Comparison of ENCODE assay signal across 8 cellular contexts in the genomic region with DNA sequence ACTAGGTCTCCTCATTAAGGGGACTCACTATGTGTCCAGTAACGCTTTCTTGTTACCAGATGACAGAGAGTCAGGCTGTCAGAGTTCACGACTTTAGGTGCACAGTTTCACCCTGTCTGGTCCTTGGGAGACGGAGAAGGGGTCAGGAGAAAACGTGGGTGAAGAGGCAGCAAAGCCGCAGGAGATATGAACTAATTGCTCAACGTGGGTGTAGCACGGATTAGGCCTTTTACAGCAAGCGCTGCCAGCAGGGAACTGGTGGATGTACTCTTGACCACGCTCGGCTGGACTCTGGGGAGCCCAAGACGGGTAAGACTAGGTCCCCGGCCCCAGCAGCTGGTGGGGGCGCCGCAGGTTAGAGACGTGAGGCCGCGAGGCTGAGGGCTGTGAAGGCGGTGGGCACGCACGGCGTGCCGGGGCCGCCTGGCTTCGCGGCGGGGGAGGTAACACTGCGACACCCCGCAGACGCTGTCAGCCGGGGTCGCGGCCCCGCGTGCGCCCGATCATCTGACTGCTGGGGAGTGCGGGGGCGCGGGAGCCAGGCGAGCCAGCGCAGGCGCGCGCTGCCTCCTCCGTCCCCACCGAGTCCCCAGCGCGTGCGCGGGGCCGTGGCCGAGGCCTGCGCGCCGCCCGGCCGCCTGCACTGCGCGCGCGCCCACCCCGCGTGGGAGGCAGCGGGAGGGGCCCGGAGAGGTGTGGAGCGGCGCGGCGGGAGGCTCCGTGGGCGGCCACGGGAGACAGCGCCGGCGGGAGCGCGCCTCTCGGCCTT. TPM values are rescaled to one million over a fixed set of nuclear protein-coding genes. Genes with fewer than 3 reads are reported as not detected.
DNase-seq lines count a peak whose midpoint lies in the region; ATAC-seq, FAIRE-seq and TF ChIP-seq lines count a peak whose summit lies in the region.

TSS of gene CLIP4 (plus strand) at position 575 of the 769 bp plus-strand sequence. CDS start 5,974 bp downstream, outside the sequence.

- no peak for TF ChIP-seq CTCF in A549 (IDR thresholded peaks at IDR 0.05)

- no peaks in the 10 kb centered on the region for H3K9me3 Mint-ChIP-seq in activated CD4-positive, alpha-beta T cell treated with anti-CD3 and anti-CD28 coated beads for 36 hours (ENCODE audit: low read depth)

- peaks cover 5% of the 10 kb centered on the region for H3K27me3 Mint-ChIP-seq in activated CD4-positive, alpha-beta T cell treated with anti-CD3 and anti-CD28 coated beads for 36 hours

- H3K27ac ChIP-seq in A549: peak within 1 kb of the TSS; percentile 98 to 99

- no peak for FAIRE-seq in A549 (lab: Jason Lieb, UNC)

- no peaks in the 10 kb centered on the region for H3K9me3 ChIP-seq in A549

- H3K4me1 Mint-ChIP-seq in activated CD4-positive, alpha-beta T cell treated with anti-CD3 and anti-CD28 coated beads for 36 hours: peaks cover 43% of the 10 kb centered on the region

- ATAC-seq in A549 (peak; percentile 59 to 64), GM19025 (IDR thresholded peaks at IDR 0.05; ENCODE audit: low read depth, unreplicated experiment) (peak; percentile 58)
- ATAC-seq in activated CD4-positive, alpha-beta T cell treated with anti-CD3 and anti-CD28 coated beads for 36 hours: peak; percentile 50

- H3K4me3 ChIP-seq in A549: peak within 1 kb of the TSS; percentile 79

- intact Hi-C loops in activated CD4-positive, alpha-beta T cell treated with anti-CD3 and anti-CD28 coated beads for 36 hours (cut with DNase I, micrococcal nuclease): loop anchor here (1.0 to 10.0 kb wide), 7 partner anchors 100 to 1223 kb away; partner anchors contain the start of genes BABAM2 (in 1 of the 2), FOSL2 (in 1 of the 2), PPP1CB (in 1 of the 2) and RBKS (in 1 of the 2)

- peaks cover 3% of the 10 kb centered on the region for H3K36me3 Mint-ChIP-seq in activated CD4-positive, alpha-beta T cell treated with anti-CD3 and anti-CD28 coated beads for 36 hours (ENCODE audit: low read depth)

- peaks cover 74% of the 10 kb centered on the region for H3K4me1 ChIP-seq in A549

- TF ChIP-seq RAD21 in A549 (conservative IDR thresholded peaks at IDR 0.05 in 1 of 2, IDR thresholded peaks at IDR 0.05 in 1 of 2): no peak

- peak; percentile 58 for TF ChIP-seq POLR2A in A549 (IDR thresholded peaks at IDR 0.05; ENCODE audit: low read length)

- WGBS in A549 (ENCODE audit: missing lambda C conversion rate): 3% methylated on average over 48 of the region's 78 CpGs

- no peak for TF ChIP-seq EP300 in A549 (IDR thresholded peaks at IDR 0.05)

- H3K4me2 ChIP-seq in A549: peak within 1 kb of the TSS; percentile 83

- CTCF ChIA-PET in A549 (lab: Yijun Ruan, JAX): interaction anchor here (1.1 to 6.5 kb wide), 3 partner anchors 9 to 20 kb away, joined by 3 to 36 read pairs (median 4); no protein-coding TSS in a partner anchor
- CTCF ChIA-PET in activated CD4-positive, alpha-beta T cell treated with anti-CD3 and anti-CD28 coated beads for 36 hours (lab: Charles Lee): no interaction called here

- peak within 1 kb of the TSS; percentile 90 for H3K4me3 Mint-ChIP-seq in activated CD4-positive, alpha-beta T cell treated with anti-CD3 and anti-CD28 coated beads for 36 hours

- H3K27ac Mint-ChIP-seq in activated CD4-positive, alpha-beta T cell treated with anti-CD3 and anti-CD28 coated beads for 36 hours: peak within 1 kb of the TSS; percentile 96

- POLR2A ChIA-PET in A549 (lab: Yijun Ruan, JAX): interaction anchor here (9.0 kb wide), 1 partner anchor 15 kb away, joined by 122 read pairs; no protein-coding TSS in a partner anchor
- POLR2A ChIA-PET in activated CD4-positive, alpha-beta T cell treated with anti-CD3 and anti-CD28 coated beads for 36 hours (lab: Charles Lee): interaction anchor here (1.8 kb wide), 1 partner anchor 15 kb away, joined by 9 read pairs; no protein-coding TSS in a partner anchor

- DNase-seq in A549 (ENCODE audit: low read depth in 1 of 2, low spot score in 1 of 2) (peak; percentile 38 to 53), HT-29 (ENCODE audit: low spot score) (peak; percentile 54), cerebellum (ENCODE audit: low spot score) (peak; percentile 86), kidney tubule cell (ENCODE audit: low spot score) (peak; percentile 54), NCI-H774 (lab: John Stamatoyannopoulos, UW) (no peak)
- peak; percentile 80 for DNase-seq in activated CD4-positive, alpha-beta T cell treated with anti-CD3 and anti-CD28 coated beads for 36 hours
- peak; percentile 75 to 76 for DNase-seq in stimulated activated CD4-positive, alpha-beta T cell treated with anti-CD3 and anti-CD28 coated beads, Interleukin-1b, Interleukin-23, amount 100 ng/mL, for 4 hours (ENCODE audit: low read depth in 2 of 2)

TF ChIP-seq in A549, 52 proteins besides CTCF, POLR2A, EP300 and RAD21 (continues in another document):
- no peak for TF ChIP-seq KDM5A (IDR thresholded peaks at IDR 0.05)
- peak; percentile 55; the same call in 1 of the 3 replicates for TF ChIP-seq BCL3 (IDR thresholded peaks at IDR 0.05)
- TF ChIP-seq, protein P1, sequence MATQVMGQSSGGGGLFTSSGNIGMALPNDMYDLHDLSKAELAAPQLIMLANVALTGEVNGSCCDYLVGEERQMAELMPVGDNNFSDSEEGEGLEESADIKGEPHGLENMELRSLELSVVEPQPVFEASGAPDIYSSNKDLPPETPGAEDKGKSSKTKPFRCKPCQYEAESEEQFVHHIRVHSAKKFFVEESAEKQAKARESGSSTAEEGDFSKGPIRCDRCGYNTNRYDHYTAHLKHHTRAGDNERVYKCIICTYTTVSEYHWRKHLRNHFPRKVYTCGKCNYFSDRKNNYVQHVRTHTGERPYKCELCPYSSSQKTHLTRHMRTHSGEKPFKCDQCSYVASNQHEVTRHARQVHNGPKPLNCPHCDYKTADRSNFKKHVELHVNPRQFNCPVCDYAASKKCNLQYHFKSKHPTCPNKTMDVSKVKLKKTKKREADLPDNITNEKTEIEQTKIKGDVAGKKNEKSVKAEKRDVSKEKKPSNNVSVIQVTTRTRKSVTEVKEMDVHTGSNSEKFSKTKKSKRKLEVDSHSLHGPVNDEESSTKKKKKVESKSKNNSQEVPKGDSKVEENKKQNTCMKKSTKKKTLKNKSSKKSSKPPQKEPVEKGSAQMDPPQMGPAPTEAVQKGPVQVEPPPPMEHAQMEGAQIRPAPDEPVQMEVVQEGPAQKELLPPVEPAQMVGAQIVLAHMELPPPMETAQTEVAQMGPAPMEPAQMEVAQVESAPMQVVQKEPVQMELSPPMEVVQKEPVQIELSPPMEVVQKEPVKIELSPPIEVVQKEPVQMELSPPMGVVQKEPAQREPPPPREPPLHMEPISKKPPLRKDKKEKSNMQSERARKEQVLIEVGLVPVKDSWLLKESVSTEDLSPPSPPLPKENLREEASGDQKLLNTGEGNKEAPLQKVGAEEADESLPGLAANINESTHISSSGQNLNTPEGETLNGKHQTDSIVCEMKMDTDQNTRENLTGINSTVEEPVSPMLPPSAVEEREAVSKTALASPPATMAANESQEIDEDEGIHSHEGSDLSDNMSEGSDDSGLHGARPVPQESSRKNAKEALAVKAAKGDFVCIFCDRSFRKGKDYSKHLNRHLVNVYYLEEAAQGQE (IDR thresholded peaks at IDR 0.05): no peak
- no peak for TF ChIP-seq ZNF302 (CRISPR knock-in tag; IDR thresholded peaks at IDR 0.05)
- TF ChIP-seq ELK1 (IDR thresholded peaks at IDR 0.05; ENCODE audit: low read depth, low read length): no peak
- peak; percentile 49; the same call in 1 of the 2 replicates for TF ChIP-seq HDAC2 (IDR thresholded peaks at IDR 0.05)
- no peak for TF ChIP-seq CBX2 (IDR thresholded peaks at IDR 0.05; ENCODE audit: borderline replicate concordance, low read depth)
- TF ChIP-seq HMGXB4 (CRISPR knock-in tag; IDR thresholded peaks at IDR 0.05; ENCODE audit: borderline replicate concordance): no peak

RNA-seq across cellular contexts. Expression of gene CLIP4, which starts in this region (rescaled TPM):
- polyA plus RNA-seq in A549 (2011; rRNA removed) (77.2 and 99.1 TPM in 2 replicates), A549 (2017; fragmentation: RNase III; extraction: RNeasy Plus Mini Kit Qiagen cat#74134 plus additional on column Dnase treatment) (38.6 to 53.6 TPM (median 51.1 TPM) in 3 replicates)
- polyA plus RNA-seq in A549 (2012; cell fraction: cytosol; rRNA removed): 13.0 and 13.3 TPM in 2 replicates
- 16.3 and 25.3 TPM in 2 replicates for polyA plus RNA-seq in A549 (2012; cell fraction: nucleus; rRNA removed)
- 70.3 and 94.6 TPM in 2 replicates for polyA minus RNA-seq in A549 (2011; rRNA and poly(A)+ RNA removed)
- total RNA-seq in HT-29 (2014; rRNA removed; shearing (Covaris generic)): 9.1 and 11.3 TPM in 2 replicates
- 10 to 100 TPM; 19.5 to 22.7 TPM for total RNA-seq in activated CD4-positive, alpha-beta T cell treated with anti-CD3 and anti-CD28 coated beads for 36 hours
- 35.7 TPM for total RNA-seq in cerebellum
